8 cellular contexts compared by ENCODE assay signal in genomic region chr1:6601865-6602668, GRCh38. TPM values are rescaled to one million over a fixed set of nuclear protein-coding genes. Genes with fewer than 3 reads are reported as not detected.
DNase-seq lines count a peak whose midpoint lies in the region; ATAC-seq and TF ChIP-seq lines count a peak whose summit lies in the region.

No MANE protein-coding gene starts in this region.

- H3K27me3 ChIP-seq in BJ (ENCODE audit: control insufficient read depth, insufficient read depth, low read length) = no peaks in the 10 kb centered on the region
- H3K27me3 ChIP-seq in dorsolateral prefrontal cortex = no peaks in the 10 kb centered on the region
- H3K27me3 ChIP-seq in lung (ENCODE audit: control insufficient read depth, insufficient read depth) = no peaks in the 10 kb centered on the region

- CTCF ChIA-PET in BJ (lab: Yijun Ruan, JAX) = interaction anchor here (0.5 to 5.6 kb wide), 7 partner anchors 10 to 596 kb away, joined by 3 to 29 read pairs (median 3); partner anchors contain the start of genes NOL9 and TAS1R1

- H3K36me3 ChIP-seq in BJ (ENCODE audit: control insufficient read depth, insufficient read depth, low read length) (peaks cover 21% of the 10 kb centered on the region), lung (ENCODE audit: control insufficient read depth in 2 of 2, insufficient read depth in 2 of 2, low read length in 2 of 2) (peaks cover 0 to 16% of the 10 kb centered on the region in 2 donors)

- ATAC-seq in GM18909 (IDR thresholded peaks at IDR 0.05; ENCODE audit: poor library complexity, unreplicated experiment) = peak; percentile 8
- peak; percentile 32 for ATAC-seq in HG03280 (IDR thresholded peaks at IDR 0.05; ENCODE audit: unreplicated experiment)
- ATAC-seq in lung (ENCODE audit: insufficient read depth, low FRiP score) = peak; percentile 28

- WGBS in lung, 2 donors = 0% methylated on average over 82 to 108 of the region's 108 CpGs

- H3K9me3 ChIP-seq in lung (ENCODE audit: control insufficient read depth in 2 of 2, insufficient read depth in 1 of 2, low read length in 1 of 2) = no peaks in the 10 kb centered on the region

- H3K4me1 ChIP-seq in lung (ENCODE audit: control insufficient read depth in 2 of 2, insufficient read depth in 2 of 2, low read length in 2 of 2) = peaks cover 3 to 16% of the 10 kb centered on the region in 2 donors

- intact Hi-C loops in dorsolateral prefrontal cortex (cut with DNase I) = loop anchor here in 1 of 2 donors (2.0 to 10.0 kb wide), 2 partner anchors 21 to 207 kb away; partner anchors contain the start of gene ACOT7

- POLR2A ChIA-PET in BJ (lab: Charles Lee) = no interaction called here

- DNase-seq in BJ (ENCODE audit: low read depth) (no peak), SW480 (ENCODE audit: low spot score) (peak; percentile 56), dorsolateral prefrontal cortex (peak in 5 of 10 donors; percentile 47 to 71 (median 54)), lung (ENCODE audit: low spot score) (no peak), superior temporal gyrus (ENCODE audit: extremely low spot score) (peak; percentile 50), GM19240 (ENCODE audit: insufficient read length, low spot score) (no peak)

- peak overlapping the region; percentile 71 to 100 (median 98) for H3K27ac ChIP-seq in dorsolateral prefrontal cortex
- H3K27ac ChIP-seq in lung (ENCODE audit: low read depth in 1 of 2, low read length in 1 of 2) = peak overlapping the region; percentile 94 to 95

- TF ChIP-seq CTCF in BJ (IDR thresholded peaks at IDR 0.05; ENCODE audit: insufficient read depth, low read depth, low read length) = no peak
- TF ChIP-seq CTCF in dorsolateral prefrontal cortex (IDR thresholded peaks at IDR 0.05 in 54 of 56, conservative IDR thresholded peaks at IDR 0.05 in 2 of 56; ENCODE audit: low read depth in 1 of 56, partially characterized antibody in 56 of 56) = peak in 1 of 56 donors; percentile 4
- TF ChIP-seq CTCF in lung (IDR thresholded peaks at IDR 0.05; ENCODE audit: control extremely low read depth, extremely low read depth) = no peak

- H3K4me3 ChIP-seq in BJ (ENCODE audit: low read depth, low read length) (peak overlapping the region; percentile 97), dorsolateral prefrontal cortex (peak overlapping the region; percentile 58 to 99 (median 91)), lung (peak overlapping the region; percentile 95)

RNA-seq across cellular contexts. Expression of gene KLHL21, which starts 0.6 kb away (rescaled TPM):
- polyA plus RNA-seq in BJ (2011; rRNA removed) (8.5 and 19.2 TPM in 2 replicates), lung (10 to 100 TPM in 1 of 2 donors, 1 to 10 TPM in 1; 9.2 to 23.3 TPM)
- 12.9 and 13.2 TPM in 2 replicates for polyA minus RNA-seq in BJ (2011; rRNA and poly(A)+ RNA removed)
- total RNA-seq in dorsolateral prefrontal cortex (10 to 100 TPM; 36.4 to 92.8 (median 52.5) TPM), lung (10 to 100 TPM; 16.0 to 31.3 TPM)

RNA-seq across cellular contexts. Expression of gene PHF13, which starts 11.5 kb away (rescaled TPM):
- 7.9 and 9.4 TPM in 2 replicates for polyA plus RNA-seq in BJ (2011; rRNA removed)
- 6.5 and 10.2 TPM in 2 replicates for polyA minus RNA-seq in BJ (2011; rRNA and poly(A)+ RNA removed)
- 10 to 100 TPM in 117 of 120 experiments, 1 to 10 TPM in 3; 9.4 to 21.9 (median 13.0) TPM for total RNA-seq in dorsolateral prefrontal cortex
- 10 to 100 TPM in 1 of 2 donors, 1 to 10 TPM in 1; 8.9 to 20.6 TPM for total RNA-seq in lung
- 1 to 10 TPM; 5.4 to 5.6 TPM for polyA plus RNA-seq in lung

RNA-seq across cellular contexts. Expression of gene ZBTB48, which starts 22.3 kb away (rescaled TPM):
- 7.8 and 14.0 TPM in 2 replicates for polyA plus RNA-seq in BJ (2011; rRNA removed)
- polyA minus RNA-seq in BJ (2011; rRNA and poly(A)+ RNA removed) = 16.3 and 26.4 TPM in 2 replicates
- total RNA-seq in dorsolateral prefrontal cortex = 10 to 100 TPM; 19.2 to 51.0 (median 30.1) TPM
- total RNA-seq in lung = 10 to 100 TPM; 21.6 to 41.3 TPM
- polyA plus RNA-seq in lung = 10 to 100 TPM; 33.0 to 35.5 TPM

RNA-seq across cellular contexts. Expression of gene THAP3, which starts 22.6 kb away (rescaled TPM):
- 8.6 and 12.5 TPM in 2 replicates for polyA plus RNA-seq in BJ (2011; rRNA removed)
- 5.8 and 13.6 TPM in 2 replicates for polyA minus RNA-seq in BJ (2011; rRNA and poly(A)+ RNA removed)
- total RNA-seq in dorsolateral prefrontal cortex = 10 to 100 TPM; 15.9 to 40.5 (median 24.6) TPM
- total RNA-seq in lung = 10 to 100 TPM; 12.6 to 26.5 TPM
- polyA plus RNA-seq in lung = 10 to 100 TPM; 17.8 to 23.8 TPM

RNA-seq across cellular contexts. Expression of gene TAS1R1, which starts 47.0 kb away (rescaled TPM):
- polyA plus RNA-seq in BJ (2011; rRNA removed) (0.16 and 0.25 TPM in 2 replicates), lung (under 1 TPM; 0.02 to 0.08 TPM)
- polyA minus RNA-seq in BJ (2011; rRNA and poly(A)+ RNA removed) = 0.26 and 0.66 TPM in 2 replicates
- total RNA-seq in dorsolateral prefrontal cortex (under 1 TPM in 22 of 120 experiments, not detected in 98; 0.14 to 0.78 (median 0.32) TPM), lung (under 1 TPM; 0.21 to 0.51 TPM)

Comparison
In these comparisons a context has a peak if more than half of its experiments do, and no peak if none do; other contexts are left out.
1. DNase-seq: peak in SW480 (single experiment) and superior temporal gyrus (single experiment); none in BJ (single experiment), lung (single experiment) and GM19240 (single experiment).
2. Peak in every context shown above with its lines, with median percentiles within 50 percentile points of each other: H3K4me3 ChIP-seq and ATAC-seq.